1 cellular context compared by ENCODE assay signal in the genomic region with DNA sequence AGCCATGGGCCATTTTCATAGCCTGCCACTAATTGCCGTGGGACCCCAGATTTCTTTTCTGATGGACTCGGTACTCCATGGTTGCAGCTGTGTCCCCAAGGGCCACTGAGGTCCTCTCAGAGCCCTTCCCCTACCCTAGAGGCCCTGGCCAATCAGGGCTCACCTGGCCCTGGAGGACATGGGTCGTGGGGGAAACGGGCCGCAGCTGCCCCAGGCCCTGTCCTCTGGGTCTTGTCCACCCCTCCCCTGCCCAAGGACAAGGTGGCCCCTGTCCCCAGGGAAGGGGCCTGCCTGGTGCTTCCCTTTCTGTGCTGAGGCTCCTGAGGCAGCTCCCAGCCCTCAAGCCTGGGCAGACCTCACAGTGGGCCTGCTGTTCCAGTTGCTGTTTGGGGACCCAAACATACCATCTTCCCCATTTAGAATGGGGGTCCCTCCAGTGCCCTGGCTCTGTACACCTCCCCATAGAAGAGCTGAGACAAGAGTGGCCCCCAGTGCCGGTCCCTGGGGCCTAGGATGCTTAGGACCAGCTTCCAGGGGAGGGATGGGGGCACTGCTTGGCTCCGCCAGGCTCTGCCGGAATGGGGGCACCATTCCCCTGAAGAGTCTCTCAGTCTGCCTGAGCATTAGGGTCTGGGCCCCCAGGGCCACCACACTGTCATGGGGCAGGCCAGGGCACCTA.
TF ChIP-seq lines count a peak whose summit lies in the region.

No MANE protein-coding gene starts in this region.

TF ChIP-seq in A549, 52 proteins besides CTCF, POLR2A, EP300 and RAD21:
- TF ChIP-seq, protein P1, sequence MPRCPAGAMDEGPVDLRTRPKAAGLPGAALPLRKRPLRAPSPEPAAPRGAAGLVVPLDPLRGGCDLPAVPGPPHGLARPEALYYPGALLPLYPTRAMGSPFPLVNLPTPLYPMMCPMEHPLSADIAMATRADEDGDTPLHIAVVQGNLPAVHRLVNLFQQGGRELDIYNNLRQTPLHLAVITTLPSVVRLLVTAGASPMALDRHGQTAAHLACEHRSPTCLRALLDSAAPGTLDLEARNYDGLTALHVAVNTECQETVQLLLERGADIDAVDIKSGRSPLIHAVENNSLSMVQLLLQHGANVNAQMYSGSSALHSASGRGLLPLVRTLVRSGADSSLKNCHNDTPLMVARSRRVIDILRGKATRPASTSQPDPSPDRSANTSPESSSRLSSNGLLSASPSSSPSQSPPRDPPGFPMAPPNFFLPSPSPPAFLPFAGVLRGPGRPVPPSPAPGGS (IDR thresholded peaks at IDR 0.05): no peak
- TF ChIP-seq MAZ (IDR thresholded peaks at IDR 0.05; ENCODE audit: borderline replicate concordance, low read depth, low read length): no peak
- TF ChIP-seq SREBF2 (IDR thresholded peaks at IDR 0.05): no peak
- TF ChIP-seq CHD4 (IDR thresholded peaks at IDR 0.05; ENCODE audit: borderline replicate concordance): no peak
- TF ChIP-seq, protein P2, sequence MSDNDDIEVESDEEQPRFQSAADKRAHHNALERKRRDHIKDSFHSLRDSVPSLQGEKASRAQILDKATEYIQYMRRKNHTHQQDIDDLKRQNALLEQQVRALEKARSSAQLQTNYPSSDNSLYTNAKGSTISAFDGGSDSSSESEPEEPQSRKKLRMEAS (IDR thresholded peaks at IDR 0.05): no peak
